7 cellular contexts compared by ENCODE assay signal in the genomic region with DNA sequence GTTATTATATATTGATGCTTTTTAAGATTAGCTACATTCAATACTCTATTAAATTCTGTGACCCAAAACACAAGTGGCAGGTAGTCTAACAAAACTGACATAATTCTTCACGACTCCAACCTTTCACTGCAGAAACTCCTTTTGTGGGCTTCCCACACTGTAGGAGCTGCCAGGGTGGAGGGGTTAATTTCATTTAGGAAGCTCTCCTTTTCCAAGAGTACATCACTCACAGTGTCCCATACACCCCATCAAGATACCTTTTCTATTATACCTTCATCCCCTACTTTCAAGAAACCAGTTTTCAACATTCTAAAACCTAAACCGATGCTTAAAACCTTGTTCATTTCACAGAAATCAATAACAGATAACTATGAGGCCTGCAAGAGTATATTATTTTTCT. TPM values are rescaled to one million over a fixed set of nuclear protein-coding genes. Genes with fewer than 3 reads are reported as not detected.
DNase-seq lines count a peak whose midpoint lies in the region; ATAC-seq and TF ChIP-seq lines count a peak whose summit lies in the region.

No MANE protein-coding gene starts in this region.

- ATAC-seq in GM19351 (IDR thresholded peaks at IDR 0.05; ENCODE audit: unreplicated experiment) (peak; percentile 3), HG02571 (IDR thresholded peaks at IDR 0.05; ENCODE audit: unreplicated experiment) (no peak)

- no peak overlapping the region for H4K91ac ChIP-seq in trophoblast cell (ENCODE audit: low read depth, low read length)

- peaks cover 55% of the 10 kb centered on the region for H3K79me2 ChIP-seq in PC-9 (ENCODE audit: low read depth)
- peaks cover 4% of the 10 kb centered on the region for H3K79me2 ChIP-seq in trophoblast cell (ENCODE audit: control insufficient read depth, insufficient read depth, low read length, poor library complexity)

- no peak overlapping the region for H2BK5ac ChIP-seq in trophoblast cell (ENCODE audit: low read depth, low read length, poor library complexity)

- intact Hi-C loops in PC-9 (cut with micrococcal nuclease; ENCODE audit: unreplicated experiment) = no loop called here

- no peak overlapping the region for H3K18ac ChIP-seq in trophoblast cell (ENCODE audit: low read length)

- H3K14ac ChIP-seq in trophoblast cell (ENCODE audit: low read length) = no peak overlapping the region

- H3K27ac ChIP-seq in PC-9 (peak overlapping the region; percentile 49), esophagus (ENCODE audit: low read depth in 2 of 2, low read length in 1 of 2) (no peak overlapping the region), trophoblast cell (ENCODE audit: low read depth, low read length) (no peak overlapping the region)

- H3K4me2 ChIP-seq in PC-9 = peak overlapping the region; percentile 85
- peak overlapping the region; percentile 90 for H3K4me2 ChIP-seq in trophoblast cell (ENCODE audit: low read length)

- H3K4me3 ChIP-seq in PC-9 (peak overlapping the region; percentile 71), esophagus (ENCODE audit: low read depth in 1 of 2, low read length in 2 of 2) (peak overlapping the region; percentile 19 to 88), trophoblast cell (ENCODE audit: low read depth, low read length) (no peak overlapping the region)

- H3K9me3 ChIP-seq in PC-9 (ENCODE audit: insufficient read depth, low read depth) (no peaks in the 10 kb centered on the region), esophagus (ENCODE audit: control insufficient read depth in 2 of 2, insufficient read depth in 1 of 2, low read depth in 1 of 2, low read length in 1 of 2) (no peaks in the 10 kb centered on the region), trophoblast cell (ENCODE audit: insufficient read depth, low read depth, low read length) (peaks cover 4% of the 10 kb centered on the region)

- H3F3A ChIP-seq in PC-9 (ENCODE audit: insufficient read depth, low read depth) = peaks cover 6% of the 10 kb centered on the region; the same call in 1 of the 2 replicates

- H4K12ac ChIP-seq in trophoblast cell (ENCODE audit: low read depth, low read length) = no peak overlapping the region

- CTCF ChIA-PET in PC-9 (lab: Charles Lee) = no interaction called here

- no peak overlapping the region for H2AK5ac ChIP-seq in trophoblast cell (ENCODE audit: low read length)

- H2AFZ ChIP-seq in PC-9 (peak overlapping the region; percentile 96), trophoblast cell (ENCODE audit: insufficient read depth, low read length, poor library complexity) (no peak overlapping the region)

- POLR2A ChIA-PET in PC-9 (lab: Charles Lee; ENCODE audit: unreplicated experiment) = no interaction called here

- H3K4me1 ChIP-seq in PC-9 (replicated peaks; ENCODE audit: insufficient read depth) = peaks cover 28% of the 10 kb centered on the region
- H3K4me1 ChIP-seq in esophagus (ENCODE audit: control insufficient read depth in 2 of 2, insufficient read depth in 2 of 2, low read length in 1 of 2) = peaks cover 0 to 7% of the 10 kb centered on the region in 2 donors
- H3K4me1 ChIP-seq in trophoblast cell (ENCODE audit: control insufficient read depth in 1 of 2, insufficient read depth in 2 of 2, low read length in 2 of 2) = peaks cover 4 to 12% of the 10 kb centered on the region in 2 experiments

- WGBS in esophagus, 2 donors = 7 to 10% methylated on average over 2 of the region's 2 CpGs
- WGBS in trophoblast cell (ENCODE audit: extremely low coverage, insufficient coverage, insufficient read length) = no CpG with 5 or more reads among the region's 2 CpGs

- H3K9me2 ChIP-seq in PC-9 (ENCODE audit: insufficient read depth) = no peaks in the 10 kb centered on the region

- H3K36me3 ChIP-seq in PC-9 (ENCODE audit: low read depth) (peaks cover 34% of the 10 kb centered on the region), esophagus (ENCODE audit: control insufficient read depth in 2 of 2, insufficient read depth in 2 of 2, low read length in 1 of 2) (no peaks in the 10 kb centered on the region), trophoblast cell (ENCODE audit: control insufficient read depth in 1 of 2, insufficient read depth in 2 of 2, low read length in 2 of 2) (peaks cover 0 to 2% of the 10 kb centered on the region in 2 experiments)

- no peak overlapping the region for H3K23ac ChIP-seq in trophoblast cell (ENCODE audit: low read length)

- H3K27me3 ChIP-seq in PC-9 (ENCODE audit: insufficient read depth, low read depth) (no peaks in the 10 kb centered on the region), esophagus (ENCODE audit: control insufficient read depth in 1 of 2, insufficient read depth in 2 of 2, low read length in 2 of 2) (no peaks in the 10 kb centered on the region), trophoblast cell (ENCODE audit: insufficient read depth, low read length) (no peaks in the 10 kb centered on the region)

- no peak for TF ChIP-seq CTCF in PC-9 (conservative IDR thresholded peaks at IDR 0.05)

- H3K4ac ChIP-seq in trophoblast cell (ENCODE audit: low read depth, low read length) = no peak overlapping the region

- H2BK120ac ChIP-seq in trophoblast cell (ENCODE audit: insufficient read depth, low read length, poor library complexity) = no peak overlapping the region

- no peak overlapping the region for H3K9ac ChIP-seq in trophoblast cell (ENCODE audit: low read length)

- BruUV-seq in PC-9 (replicated peaks; lab: Mats Ljungman, UMichigan) = TSS peak; percentile 62

- no peak overlapping the region for H2BK12ac ChIP-seq in trophoblast cell (ENCODE audit: low read length)

- H4K20me1 ChIP-seq in PC-9 (ENCODE audit: insufficient read depth) = no peaks in the 10 kb centered on the region

- H4K8ac ChIP-seq in trophoblast cell (ENCODE audit: low read depth, low read length) = peak overlapping the region; percentile 56

- DNase-seq in PC-9 (no peak), trophoblast cell (no peak), foreskin melanocyte (no peak), RPMI8226 (no peak)

- H3K79me1 ChIP-seq in trophoblast cell (ENCODE audit: low read length) = peaks cover 13% of the 10 kb centered on the region

RNA-seq across cellular contexts. Expression of gene THUMPD2, which starts 0.8 kb away (rescaled TPM):
- 7.9 and 11.3 TPM in 2 replicates for total RNA-seq in PC-9 (2021)
- polyA plus RNA-seq in esophagus = 10 to 100 TPM in 1 of 2 donors, 1 to 10 TPM in 1; 8.7 to 11.5 TPM
- 4.4 and 4.9 TPM in 2 replicates for polyA plus RNA-seq in trophoblast cell (2013)
